17 cellular contexts compared by ENCODE assay signal in genomic region chr10:101969496-101969895, GRCh38.
DNase-seq lines count a peak whose midpoint lies in the region; ATAC-seq and TF ChIP-seq lines count a peak whose summit lies in the region.
"Had no signal": no experiment of that assay in that cellular context is flagged by ENCODE, and none has a peak within 500 bp of the region (broad histone marks: within the 10 kb centered on the region; RNA-seq: fewer than 3 reads in every experiment).

No MANE protein-coding gene starts in this region.

- H3K9me3 ChIP-seq in heart left ventricle, result no peaks in the 10 kb centered on the region
- no peaks in the 10 kb centered on the region for H3K9me3 ChIP-seq in colonic mucosa
- H3K9me3 ChIP-seq in CD8-positive, alpha-beta T cell (ENCODE audit: low read length), result no peaks in the 10 kb centered on the region
- H3K9me3 ChIP-seq: stomach had no signal

- H3K4me1 Mint-ChIP-seq in activated CD8-positive, alpha-beta T cell treated with anti-CD3 and anti-CD28 coated beads, Interleukin-2, amount 10 ng/mL, durations not matched to agents 7 days and 5 days (ENCODE audit: low read depth), result peaks cover 39% of the 10 kb centered on the region
- H3K4me1 Mint-ChIP-seq in stimulated activated effector memory CD8-positive, alpha-beta T cell treated with anti-CD3 and anti-CD28 coated beads, Interleukin-12 subunit alpha, Interleukin-12 subunit beta, amount 100 ng/mL, for 72 hours, result peaks cover 14% of the 10 kb centered on the region
- peaks cover 29% of the 10 kb centered on the region for H3K4me1 Mint-ChIP-seq in CD8-positive, alpha-beta T cell (ENCODE audit: low read depth)

- POLR2A ChIA-PET in activated CD8-positive, alpha-beta T cell treated with anti-CD3 and anti-CD28 coated beads, Interleukin-2, amount 10 ng/mL, durations not matched to agents 7 days and 5 days (lab: Charles Lee), result interaction anchor here (1.2 kb wide), 2 partner anchors 9 to 10 kb away, joined by 3 read pairs; no protein-coding TSS in a partner anchor
- POLR2A ChIA-PET in CD8-positive, alpha-beta T cell (lab: Charles Lee), result no interaction called here

- H3K27me3 ChIP-seq in heart left ventricle (no peaks in the 10 kb centered on the region), colonic mucosa (no peaks in the 10 kb centered on the region)
- H3K27me3 ChIP-seq in CD8-positive, alpha-beta T cell (ENCODE audit: insufficient read depth, low read length), result no peaks in the 10 kb centered on the region
- H3K27me3 ChIP-seq: brain microvascular endothelial cell, stomach had no signal

- no peak overlapping the region for H3K4me3 Mint-ChIP-seq in activated CD8-positive, alpha-beta T cell treated with anti-CD3 and anti-CD28 coated beads, Interleukin-2, amount 10 ng/mL, durations not matched to agents 7 days and 5 days
- no peak overlapping the region for H3K4me3 Mint-ChIP-seq in stimulated activated effector memory CD8-positive, alpha-beta T cell treated with anti-CD3 and anti-CD28 coated beads, Interleukin-12 subunit alpha, Interleukin-12 subunit beta, amount 100 ng/mL, for 72 hours
- H3K4me3 Mint-ChIP-seq in CD8-positive, alpha-beta T cell, result no peak overlapping the region

- H3K9me3 Mint-ChIP-seq in activated CD8-positive, alpha-beta T cell treated with anti-CD3 and anti-CD28 coated beads, Interleukin-2, amount 10 ng/mL, durations not matched to agents 7 days and 5 days (ENCODE audit: insufficient read depth), result no peaks in the 10 kb centered on the region
- no peaks in the 10 kb centered on the region for H3K9me3 Mint-ChIP-seq in stimulated activated effector memory CD8-positive, alpha-beta T cell treated with anti-CD3 and anti-CD28 coated beads, Interleukin-12 subunit alpha, Interleukin-12 subunit beta, amount 100 ng/mL, for 72 hours
- H3K9me3 Mint-ChIP-seq in CD8-positive, alpha-beta T cell, result no peaks in the 10 kb centered on the region

- peak in 2 of 4 donors; percentile 21 to 33 for ATAC-seq in heart left ventricle
- ATAC-seq in Right ventricle myocardium inferior, result no peak
- ATAC-seq in GM21723 (IDR thresholded peaks at IDR 0.05; ENCODE audit: unreplicated experiment), result peak; percentile 19
- ATAC-seq in activated CD8-positive, alpha-beta T cell treated with anti-CD3 and anti-CD28 coated beads, Interleukin-2, amount 10 ng/mL, durations not matched to agents 7 days and 5 days, result no peak
- no peak for ATAC-seq in stimulated activated effector memory CD8-positive, alpha-beta T cell treated with anti-CD3 and anti-CD28 coated beads, Interleukin-12 subunit alpha, Interleukin-12 subunit beta, amount 100 ng/mL, for 72 hours
- ATAC-seq in CD8-positive, alpha-beta T cell, result no peak

- no peak for TF ChIP-seq POLR2A in heart left ventricle (IDR thresholded peaks at IDR 0.05)

- H3K27ac Mint-ChIP-seq in activated CD8-positive, alpha-beta T cell treated with anti-CD3 and anti-CD28 coated beads, Interleukin-2, amount 10 ng/mL, durations not matched to agents 7 days and 5 days, result peak overlapping the region; percentile 48
- peak overlapping the region; percentile 77 for H3K27ac Mint-ChIP-seq in stimulated activated effector memory CD8-positive, alpha-beta T cell treated with anti-CD3 and anti-CD28 coated beads, Interleukin-12 subunit alpha, Interleukin-12 subunit beta, amount 100 ng/mL, for 72 hours
- H3K27ac Mint-ChIP-seq in CD8-positive, alpha-beta T cell, result no peak overlapping the region

- CTCF ChIA-PET in activated CD8-positive, alpha-beta T cell treated with anti-CD3 and anti-CD28 coated beads, Interleukin-2, amount 10 ng/mL, durations not matched to agents 7 days and 5 days (lab: Charles Lee), result interaction anchor here (0.5 to 2.0 kb wide), 4 partner anchors 10 to 129 kb away, joined by 3 to 11 read pairs (median 7); no protein-coding TSS in a partner anchor
- CTCF ChIA-PET in CD8-positive, alpha-beta T cell (lab: Charles Lee), result interaction anchor here (1.0 to 2.0 kb wide), 2 partner anchors 10 to 12 kb away, joined by 3 to 4 read pairs; no protein-coding TSS in a partner anchor

- no peaks in the 10 kb centered on the region for H3K27me3 Mint-ChIP-seq in activated CD8-positive, alpha-beta T cell treated with anti-CD3 and anti-CD28 coated beads, Interleukin-2, amount 10 ng/mL, durations not matched to agents 7 days and 5 days (ENCODE audit: low read depth)
- H3K27me3 Mint-ChIP-seq in CD8-positive, alpha-beta T cell (ENCODE audit: low read depth), result no peaks in the 10 kb centered on the region

- H3K4me1 ChIP-seq in heart left ventricle, result peaks cover 5 to 75% (median 31%) of the 10 kb centered on the region in 12 donors
- H3K4me1 ChIP-seq in colonic mucosa, result no peaks in the 10 kb centered on the region
- H3K4me1 ChIP-seq in CD8-positive, alpha-beta T cell (ENCODE audit: insufficient read depth, low read length), result peaks cover 20% of the 10 kb centered on the region

- H3K27ac ChIP-seq in heart left ventricle (peak overlapping the region; percentile 34 to 91 (median 56)), colonic mucosa (no peak overlapping the region)
- no peak overlapping the region for H3K27ac ChIP-seq in CD8-positive, alpha-beta T cell (ENCODE audit: low read depth, low read length)
- H3K27ac ChIP-seq: brain microvascular endothelial cell, parathyroid adenoma had no signal

- WGBS in heart left ventricle, 4 donors, result 15 to 28% (median 25%) methylated on average over 3 of the region's 3 CpGs

- intact Hi-C loops in heart left ventricle (cut with DNase I) (loop anchor here in 5 of 10 donors (5.0 to 10.0 kb wide), 3 partner anchors 72 to 77 kb away; no protein-coding TSS in a partner anchor), Right ventricle myocardium inferior (cut with DNase I) (loop anchor here (5.0 kb wide), 1 partner anchor 127 kb away; the partner anchor contains the start of gene KCNIP2), colonic mucosa (cut with DNase I) (no loop called here)
- intact Hi-C loops in CD8-positive, alpha-beta T cell (cut with DNase I, micrococcal nuclease), result no loop called here

- H3K36me3 ChIP-seq in heart left ventricle (peaks cover 0 to 53% (median 23%) of the 10 kb centered on the region in 9 donors), colonic mucosa (no peaks in the 10 kb centered on the region)
- peaks cover 2% of the 10 kb centered on the region for H3K36me3 ChIP-seq in CD8-positive, alpha-beta T cell (ENCODE audit: insufficient read depth, low read length)
- H3K36me3 ChIP-seq: brain microvascular endothelial cell had no signal

- DNase-seq in heart left ventricle (no peak), Right ventricle myocardium inferior (ENCODE audit: missing footprints) (no peak), NCI-H82 (lab: John Stamatoyannopoulos, UW) (no peak), colonic mucosa (no peak)
- no peak for DNase-seq in activated CD8-positive, alpha-beta T cell treated with anti-CD3 and anti-CD28 coated beads, Interleukin-2, amount 10 ng/mL, durations not matched to agents 7 days and 5 days
- DNase-seq in stimulated activated effector memory CD8-positive, alpha-beta T cell treated with anti-CD3 and anti-CD28 coated beads, Interleukin-12 subunit alpha, Interleukin-12 subunit beta, amount 100 ng/mL, for 72 hours (ENCODE audit: low spot score in 2 of 2), result no peak
- DNase-seq in CD8-positive, alpha-beta T cell, result no peak
- DNase-seq: activated gamma-delta T cell treated with Interleukin-2 at 50 U/mL for 16 hours, brain microvascular endothelial cell, Calu3, hippocampal formation, kidney glomerular epithelial cell, NCI-H1417, stomach had no signal

- H3K36me3 Mint-ChIP-seq in activated CD8-positive, alpha-beta T cell treated with anti-CD3 and anti-CD28 coated beads, Interleukin-2, amount 10 ng/mL, durations not matched to agents 7 days and 5 days (ENCODE audit: low read depth), result peaks cover 55% of the 10 kb centered on the region
- peaks cover 52% of the 10 kb centered on the region for H3K36me3 Mint-ChIP-seq in stimulated activated effector memory CD8-positive, alpha-beta T cell treated with anti-CD3 and anti-CD28 coated beads, Interleukin-12 subunit alpha, Interleukin-12 subunit beta, amount 100 ng/mL, for 72 hours
- H3K36me3 Mint-ChIP-seq in CD8-positive, alpha-beta T cell, result peaks cover 81% of the 10 kb centered on the region

- TF ChIP-seq CTCF in heart left ventricle (IDR thresholded peaks at IDR 0.05) (no peak), colonic mucosa (IDR thresholded peaks at IDR 0.05) (no peak)
- no peak for TF ChIP-seq CTCF in CD8-positive, alpha-beta T cell (IDR thresholded peaks at IDR 0.05)

- H3K9ac ChIP-seq in colonic mucosa (ENCODE audit: low read depth in 2 of 2, low read length in 2 of 2), result no peak overlapping the region
- H3K9ac ChIP-seq: parathyroid adenoma had no signal

- H3K4me3 ChIP-seq in heart left ventricle, result peak overlapping the region in 1 of 12 donors; percentile 9
- no peak overlapping the region for H3K4me3 ChIP-seq in colonic mucosa
- H3K4me3 ChIP-seq in CD8-positive, alpha-beta T cell (ENCODE audit: low read depth, low read length), result no peak overlapping the region
- H3K4me3 ChIP-seq: smooth muscle cell, stomach had no signal

Comparison
In these comparisons a context has a peak if more than half of its experiments do, and no peak if none do; other contexts are left out.
1. H3K27ac ChIP-seq: peak in heart left ventricle (12 of 12); none in colonic mucosa (single experiment) and CD8-positive, alpha-beta T cell (single experiment).